ENCODE assay signal across 8 cellular contexts in genomic region chr17:64145751-64146417, GRCh38. TPM values are rescaled to one million over a fixed set of nuclear protein-coding genes. Genes with fewer than 3 reads are reported as not detected.
A peak's percentile ranks its signal among the peaks of the same experiment; 100 is the strongest.
DNase-seq lines count a peak whose midpoint lies in the region; ATAC-seq and TF ChIP-seq lines count a peak whose summit lies in the region.

No MANE protein-coding gene starts in this region.

- intact Hi-C loops in esophagus muscularis mucosa (cut with DNase I): loop anchor here (5.0 kb wide), 2 partner anchors 116 to 136 kb away; partner anchors contain the start of gene TEX2

- H3K27ac ChIP-seq in esophagus muscularis mucosa (replicated peaks in 1 of 4): peak overlapping the region; percentile 86 to 96 (median 93)

- peak; percentile 96 for ATAC-seq in GM21717 (IDR thresholded peaks at IDR 0.05; ENCODE audit: unreplicated experiment)

- 0% methylated on average over 5 of the region's 51 CpGs for WGBS in esophagus muscularis mucosa

- no peak for TF ChIP-seq EP300 in esophagus muscularis mucosa (IDR thresholded peaks at IDR 0.05)

- DNase-seq in DMS53 treated with DMSO at 0.1 percent for 48 hours (lab: John Stamatoyannopoulos, UW; ENCODE audit: unreplicated experiment): peak; percentile 91
- DNase-seq in Jurkat, Clone E6-1 (ENCODE audit: low read depth, low spot score): peak; percentile 100
- peak; percentile 96 for DNase-seq in OCI-M2 (lab: John Stamatoyannopoulos, UW; ENCODE audit: unreplicated experiment)
- peak; percentile 92 for DNase-seq in activated T-cell treated with anti-CD3 and anti-CD28 coated beads, Interleukin-2, amount 50 U/mL, for 1 hour
- peak; percentile 100 for DNase-seq in esophagus muscularis mucosa (ENCODE audit: extremely low spot score)
- peak; percentile 95 for DNase-seq in stimulated activated CD8-positive, alpha-beta memory T cell treated with anti-CD3 and anti-CD28 coated beads, Interleukin-4, amount 100 ng/mL, for 48 hours

- no peak for TF ChIP-seq CTCF in esophagus muscularis mucosa (IDR thresholded peaks at IDR 0.05)

- H3K27me3 ChIP-seq in esophagus muscularis mucosa (no peaks in the 10 kb centered on the region), mucosa of stomach (ENCODE audit: control insufficient read depth, insufficient read depth, low read length) (no peaks in the 10 kb centered on the region)

- TF ChIP-seq POLR2A in esophagus muscularis mucosa (IDR thresholded peaks at IDR 0.05; ENCODE audit: low read depth): peak; percentile 98

- H3K9ac ChIP-seq in mucosa of stomach (ENCODE audit: low read length): peak overlapping the region; percentile 95

- H3K9me3 ChIP-seq in esophagus muscularis mucosa (no peaks in the 10 kb centered on the region), mucosa of stomach (ENCODE audit: control insufficient read depth, low read length) (no peaks in the 10 kb centered on the region)

- H3K4me3 ChIP-seq in Jurkat, Clone E6-1 (ENCODE audit: low read length): peak overlapping the region; percentile 90
- peak overlapping the region; percentile 69 to 81 (median 79) for H3K4me3 ChIP-seq in esophagus muscularis mucosa
- H3K4me3 ChIP-seq in mucosa of stomach (ENCODE audit: low read length): peak overlapping the region; percentile 65

- H3K4me1 ChIP-seq in esophagus muscularis mucosa (peaks cover 18 to 37% (median 24%) of the 10 kb centered on the region in 4 donors), mucosa of stomach (ENCODE audit: control insufficient read depth, insufficient read depth, low read length) (peaks cover 25% of the 10 kb centered on the region)

- H3K36me3 ChIP-seq in esophagus muscularis mucosa (peaks cover 0 to 23% (median 10%) of the 10 kb centered on the region in 4 donors), mucosa of stomach (ENCODE audit: control insufficient read depth, insufficient read depth, low read length) (no peaks in the 10 kb centered on the region)

RNA-seq across cellular contexts. Expression of gene ERN1, which starts 15.9 kb away (rescaled TPM):
- polyA plus RNA-seq in Jurkat, Clone E6-1 (2012; ENCODE audit: insufficient read depth, insufficient read length): 3.3 TPM
- total RNA-seq in esophagus muscularis mucosa: 10 to 100 TPM in 1 of 4 donors, 1 to 10 TPM in 3; 6.2 to 11.2 (median 9.3) TPM

Comparison
In these comparisons a context has a peak if more than half of its experiments do, and no peak if none do; other contexts are left out.
1. Peak in every context shown above with its lines: DNase-seq, ATAC-seq, H3K4me3 ChIP-seq and H3K27ac ChIP-seq.